ENCODE assay signal across 8 cellular contexts in genomic region chr10:101018600-101019439, GRCh38. TPM values are rescaled to one million over a fixed set of nuclear protein-coding genes. Genes with fewer than 3 reads are reported as not detected.
DNase-seq lines count a peak whose midpoint lies in the region; ATAC-seq, FAIRE-seq and TF ChIP-seq lines count a peak whose summit lies in the region.

No MANE protein-coding gene starts in this region.

- H3K4me3 Mint-ChIP-seq in dendritic cell treated with granulocyte-macrophage colony-stimulating factor and Interleukin-4, amounts not matched to agents 40 ng/mL and 50 ng/mL, for 4 days, result peak overlapping the region; percentile 41

- H3K27ac Mint-ChIP-seq in dendritic cell treated with granulocyte-macrophage colony-stimulating factor and Interleukin-4, amounts not matched to agents 40 ng/mL and 50 ng/mL, for 4 days, result peak overlapping the region; percentile 71

- peak; percentile 85 for TF ChIP-seq RAD21 in HepG2 (CRISPR knock-in tag; IDR thresholded peaks at IDR 0.05)

- intact Hi-C loops in dendritic cell treated with granulocyte-macrophage colony-stimulating factor and Interleukin-4, amounts not matched to agents 40 ng/mL and 50 ng/mL, for 4 days (cut with micrococcal nuclease), result loop anchor here (2.0 to 10.0 kb wide), 2 partner anchors 48 to 54 kb away; partner anchors contain the start of gene SEMA4G
- intact Hi-C loops in HepG2 (cut with micrococcal nuclease; ENCODE audit: unreplicated experiment), result loop anchor here (2.0 kb wide), 1 partner anchor 48 kb away; no protein-coding TSS in a partner anchor

- FAIRE-seq in HepG2 (lab: Jason Lieb, UNC), result no peak

- CTCF ChIA-PET in AG04450 (lab: Charles Lee) (interaction anchor here (0.6 to 6.6 kb wide), 25 partner anchors 11 to 739 kb away, joined by 3 to 271 read pairs (median 4); partner anchors contain the start of genes KAZALD1, LZTS2, PDZD7 and SFXN3), HepG2 (lab: Yijun Ruan, JAX; ENCODE audit: low intra/inter-chr PET ratio, low total read pairs) (interaction anchor here (1.1 to 2.1 kb wide), 2 partner anchors 22 to 48 kb away, joined by 3 to 7 read pairs; no protein-coding TSS in a partner anchor)

- peak; percentile 61 for ATAC-seq in GM18511 (IDR thresholded peaks at IDR 0.05; ENCODE audit: unreplicated experiment)
- ATAC-seq in HepG2, result peak; percentile 91
- no peak for ATAC-seq in GM21367 (IDR thresholded peaks at IDR 0.05; ENCODE audit: unreplicated experiment)

- H3K27me3 ChIP-seq in AG04450 (ENCODE audit: control insufficient read depth, insufficient read depth, low read length) (no peaks in the 10 kb centered on the region), HepG2 (ENCODE audit: control insufficient read depth in 1 of 2, insufficient read depth in 2 of 2, low read length in 2 of 2) (peaks cover 1 to 13% of the 10 kb centered on the region in 2 experiments; a peak in 2 of 5 replicates)

- no peaks in the 10 kb centered on the region for H3K79me2 ChIP-seq in HepG2 (ENCODE audit: insufficient read depth, low read length)

- H3K9ac ChIP-seq in HepG2 (ENCODE audit: insufficient read depth, low read depth, low read length), result peak overlapping the region; percentile 52

- peaks cover 33% of the 10 kb centered on the region for H3K27me3 Mint-ChIP-seq in dendritic cell treated with granulocyte-macrophage colony-stimulating factor and Interleukin-4, amounts not matched to agents 40 ng/mL and 50 ng/mL, for 4 days

- no peaks in the 10 kb centered on the region for H4K20me1 ChIP-seq in HepG2 (ENCODE audit: insufficient read depth, low read length)

- DNase-seq in AG04450 (ENCODE audit: low read depth, low spot score) (no peak), NCI-H460 (ENCODE audit: extremely low read depth, low read depth) (peak; percentile 79), HepG2 (ENCODE audit: low spot score) (peak; percentile 72)
- peak; percentile 74 for DNase-seq in activated CD4-positive, alpha-beta T cell treated with anti-CD3 and anti-CD28 coated beads, Interleukin-2, amount 50 U/mL, for 1 hour
- peak; percentile 47 to 83 (median 50) for DNase-seq in stimulated activated CD4-positive, alpha-beta T cell treated with anti-CD3 and anti-CD28 coated beads, TNF-alpha, amount 100 ng/mL, for 24 hours (ENCODE audit: low read depth in 3 of 3)

- H3K36me3 ChIP-seq in HepG2 (replicated peaks in 1 of 2; ENCODE audit: control insufficient read depth in 1 of 2, insufficient read depth in 2 of 2, low read length in 2 of 2), result no peaks in the 10 kb centered on the region

- no peaks in the 10 kb centered on the region for H3K9me3 Mint-ChIP-seq in dendritic cell treated with granulocyte-macrophage colony-stimulating factor and Interleukin-4, amounts not matched to agents 40 ng/mL and 50 ng/mL, for 4 days

- BruUV-seq in HepG2 (replicated peaks; lab: Mats Ljungman, UMichigan), result no TSS peak

- H3K4me3 ChIP-seq in AG04450 (ENCODE audit: low read depth, low read length), result no peak overlapping the region
- peak overlapping the region; percentile 25 to 69 (median 55); a peak in 5 of 6 replicates for H3K4me3 ChIP-seq in HepG2 (replicated peaks in 1 of 3; ENCODE audit: insufficient read depth in 1 of 3, low read depth in 2 of 3, low read length in 3 of 3)

- 13% methylated on average over 3 of the region's 45 CpGs for WGBS in HepG2 (ENCODE audit: low lambda C conversion rate)

- no peak overlapping the region for H2AFZ ChIP-seq in HepG2 (ENCODE audit: low read length)

- no peak for TF ChIP-seq POLR2A in HepG2 (IDR thresholded peaks at IDR 0.05; ENCODE audit: insufficient read depth in 1 of 2, low read depth in 2 of 2, low read length in 2 of 2)

- TF ChIP-seq CTCF in AG04450 (IDR thresholded peaks at IDR 0.05; ENCODE audit: low read depth, low read length), result peak; percentile 78
- peak; percentile 100 for TF ChIP-seq CTCF in HepG2 (CRISPR knock-in tag; IDR thresholded peaks at IDR 0.05)

- H3K4me1 ChIP-seq in HepG2 (ENCODE audit: insufficient read depth, low read length), result peaks cover 34% of the 10 kb centered on the region

- H3K27ac ChIP-seq in AG04450 (ENCODE audit: low read depth, low read length) (no peak overlapping the region), HepG2 (ENCODE audit: extremely low read length, insufficient read depth, low read length) (no peak overlapping the region)

- in situ Hi-C loops in HepG2 (cut with HindIII; ENCODE audit: extremely low pct_ligation_motif_present, low pct_unique_long_range_greater_than_20kb), result no loop called here

- H3K9me3 ChIP-seq in AG04450 (ENCODE audit: control insufficient read depth, insufficient read depth, low read length), result no peaks in the 10 kb centered on the region
- no peaks in the 10 kb centered on the region for H3K9me3 ChIP-seq in HepG2 (ENCODE audit: low read length)

- no peaks in the 10 kb centered on the region for H3K36me3 Mint-ChIP-seq in dendritic cell treated with granulocyte-macrophage colony-stimulating factor and Interleukin-4, amounts not matched to agents 40 ng/mL and 50 ng/mL, for 4 days (ENCODE audit: low read depth)

- TF ChIP-seq EP300 in HepG2 (IDR thresholded peaks at IDR 0.05; ENCODE audit: low read depth in 2 of 2, low read length in 2 of 2) (no peak), HepG2 (CRISPR knock-in tag; IDR thresholded peaks at IDR 0.05; ENCODE audit: borderline replicate concordance) (no peak)

- H3K4me2 ChIP-seq in HepG2 (ENCODE audit: low read depth, low read length), result peak overlapping the region; percentile 95

- POLR2A ChIA-PET in AG04450 (lab: Yijun Ruan, JAX), result interaction anchor here (1.0 to 1.5 kb wide), 5 partner anchors 13 to 483 kb away, joined by 3 to 4 read pairs (median 3); partner anchors contain the start of genes HIF1AN and KAZALD1
- POLR2A ChIA-PET in HepG2 (lab: Yijun Ruan, JAX), result interaction anchor here (0.9 to 6.0 kb wide), 12 partner anchors 10 to 49 kb away, joined by 3 to 56 read pairs (median 5); partner anchors contain the start of genes LZTS2, PDZD7 and SFXN3

- peaks cover 52% of the 10 kb centered on the region for H3K4me1 Mint-ChIP-seq in dendritic cell treated with granulocyte-macrophage colony-stimulating factor and Interleukin-4, amounts not matched to agents 40 ng/mL and 50 ng/mL, for 4 days (ENCODE audit: low read depth)

RNA-seq across cellular contexts. Expression of gene PDZD7, which starts 12.1 kb away (rescaled TPM):
- polyA plus RNA-seq in AG04450 (2011; rRNA removed), result 0.27 and 0.60 TPM in 2 replicates
- polyA minus RNA-seq in AG04450 (2011; rRNA and poly(A)+ RNA removed), result 0.26 and 0.37 TPM in 2 replicates
- total RNA-seq in NCI-H460 (2014; rRNA removed; shearing (Covaris generic)), result 0.52 and 0.55 TPM in 2 replicates
- 1.3 and 3.2 TPM in 2 replicates for polyA plus RNA-seq in NCI-H460 (2014; cell fraction: nucleus; rRNA removed)
- 0.60 and 0.73 TPM in 2 replicates for total RNA-seq in HepG2 (2016; rRNA removed; fragmentation: Illumina TruSeq; extraction: Trizol)
- 0.51 and 0.62 TPM in 2 replicates for total RNA-seq in HepG2 (2016; cell fraction: cytosol; rRNA removed; fragmentation: Illumina TruSeq; extraction: Trizol; ENCODE audit: low read depth)
- total RNA-seq in HepG2 (2016; cell fraction: insoluble cytoplasmic fraction; rRNA removed; fragmentation: Illumina TruSeq; extraction: Trizol), result 0.42 and 1.1 TPM in 2 replicates
- total RNA-seq in HepG2 (2016; cell fraction: membrane; rRNA removed; fragmentation: Illumina TruSeq; extraction: Trizol), result 0.40 and 0.65 TPM in 2 replicates
- 1.1 and 1.3 TPM in 2 replicates for total RNA-seq in HepG2 (2016; cell fraction: nucleus; rRNA removed; fragmentation: Illumina TruSeq; extraction: Trizol)
- 0.58 and 0.78 TPM in 2 replicates for polyA plus RNA-seq in HepG2 (2011; rRNA removed)
- 0.42 TPM in 2 replicates for polyA plus RNA-seq in HepG2 (2011; cell fraction: cytosol; rRNA removed)
- polyA plus RNA-seq in HepG2 (2011; cell fraction: nucleus; rRNA removed), result 3.9 and 4.2 TPM in 2 replicates
- 1.4 and 1.9 TPM in 2 replicates for polyA plus RNA-seq in HepG2 (2012)
- 0.14 and 0.16 TPM in 2 replicates for polyA plus RNA-seq in HepG2 (2016; cell fraction: cytosol; fragmentation: Illumina TruSeq; extraction: Trizol; ENCODE audit: low read depth)
- polyA plus RNA-seq in HepG2 (2016; cell fraction: insoluble cytoplasmic fraction; fragmentation: Illumina TruSeq; extraction: Trizol; ENCODE audit: low read depth), result 0.49 and 0.68 TPM in 2 replicates
- 0.29 and 0.30 TPM in 2 replicates for polyA plus RNA-seq in HepG2 (2016; cell fraction: membrane; fragmentation: Illumina TruSeq; extraction: Trizol; ENCODE audit: low read depth)
- polyA plus RNA-seq in HepG2 (2016; cell fraction: nucleus; fragmentation: Illumina TruSeq; extraction: Trizol; ENCODE audit: insufficient read depth, low read depth), result 1.2 and 1.4 TPM in 2 replicates
- polyA minus RNA-seq in HepG2 (2011; rRNA and poly(A)+ RNA removed; ENCODE audit: low replicate concordance), result 1.4 and 3.3 TPM in 2 replicates
- 0.49 TPM in 1 of 2 replicates, not detected in the other for polyA minus RNA-seq in HepG2 (2011; cell fraction: cytosol; rRNA and poly(A)+ RNA removed)
- polyA minus RNA-seq in HepG2 (2011; cell fraction: nucleus; rRNA and poly(A)+ RNA removed), result 1.2 and 1.3 TPM in 2 replicates

RNA-seq across cellular contexts. Expression of gene SFXN3, which starts 12.2 kb away (rescaled TPM):
- polyA plus RNA-seq in AG04450 (2011; rRNA removed), result 77.8 and 87.0 TPM in 2 replicates
- polyA minus RNA-seq in AG04450 (2011; rRNA and poly(A)+ RNA removed), result 106 and 126 TPM in 2 replicates
- 50.5 and 52.6 TPM in 2 replicates for total RNA-seq in NCI-H460 (2014; rRNA removed; shearing (Covaris generic))
- polyA plus RNA-seq in NCI-H460 (2014; cell fraction: nucleus; rRNA removed), result 206 TPM in 2 replicates
- 11.9 and 16.8 TPM in 2 replicates for total RNA-seq in HepG2 (2016; rRNA removed; fragmentation: Illumina TruSeq; extraction: Trizol)
- 2.4 and 4.1 TPM in 2 replicates for total RNA-seq in HepG2 (2016; cell fraction: cytosol; rRNA removed; fragmentation: Illumina TruSeq; extraction: Trizol; ENCODE audit: low read depth)
- 10.6 and 15.0 TPM in 2 replicates for total RNA-seq in HepG2 (2016; cell fraction: insoluble cytoplasmic fraction; rRNA removed; fragmentation: Illumina TruSeq; extraction: Trizol)
- 9.3 and 10.0 TPM in 2 replicates for total RNA-seq in HepG2 (2016; cell fraction: membrane; rRNA removed; fragmentation: Illumina TruSeq; extraction: Trizol)
- total RNA-seq in HepG2 (2016; cell fraction: nucleus; rRNA removed; fragmentation: Illumina TruSeq; extraction: Trizol), result 18.9 and 21.6 TPM in 2 replicates
- 71.5 and 86.1 TPM in 2 replicates for polyA plus RNA-seq in HepG2 (2011; rRNA removed)
- polyA plus RNA-seq in HepG2 (2011; cell fraction: cytosol; rRNA removed), result 38.5 and 39.6 TPM in 2 replicates
- polyA plus RNA-seq in HepG2 (2011; cell fraction: nucleus; rRNA removed), result 337 and 354 TPM in 2 replicates
- polyA plus RNA-seq in HepG2 (2012), result 24.0 and 38.4 TPM in 2 replicates
- 3.0 and 4.5 TPM in 2 replicates for polyA plus RNA-seq in HepG2 (2016; cell fraction: cytosol; fragmentation: Illumina TruSeq; extraction: Trizol; ENCODE audit: low read depth)
- polyA plus RNA-seq in HepG2 (2016; cell fraction: insoluble cytoplasmic fraction; fragmentation: Illumina TruSeq; extraction: Trizol; ENCODE audit: low read depth), result 14.7 and 15.8 TPM in 2 replicates
- 9.2 and 10.1 TPM in 2 replicates for polyA plus RNA-seq in HepG2 (2016; cell fraction: membrane; fragmentation: Illumina TruSeq; extraction: Trizol; ENCODE audit: low read depth)
- polyA plus RNA-seq in HepG2 (2016; cell fraction: nucleus; fragmentation: Illumina TruSeq; extraction: Trizol; ENCODE audit: insufficient read depth, low read depth), result 49.5 and 57.7 TPM in 2 replicates
- polyA minus RNA-seq in HepG2 (2011; rRNA and poly(A)+ RNA removed; ENCODE audit: low replicate concordance), result 78.6 and 219 TPM in 2 replicates
- 20.9 and 30.7 TPM in 2 replicates for polyA minus RNA-seq in HepG2 (2011; cell fraction: cytosol; rRNA and poly(A)+ RNA removed)
- 46.2 and 58.2 TPM in 2 replicates for polyA minus RNA-seq in HepG2 (2011; cell fraction: nucleus; rRNA and poly(A)+ RNA removed)

RNA-seq across cellular contexts. Expression of gene LZTS2, which starts 19.2 kb away (rescaled TPM):
- polyA plus RNA-seq in AG04450 (2011; rRNA removed), result 33.3 and 54.3 TPM in 2 replicates
- 37.5 and 58.6 TPM in 2 replicates for polyA minus RNA-seq in AG04450 (2011; rRNA and poly(A)+ RNA removed)
- total RNA-seq in NCI-H460 (2014; rRNA removed; shearing (Covaris generic)), result 49.2 and 51.6 TPM in 2 replicates
- 163 and 176 TPM in 2 replicates for polyA plus RNA-seq in NCI-H460 (2014; cell fraction: nucleus; rRNA removed)
- 60.7 and 65.6 TPM in 2 replicates for total RNA-seq in HepG2 (2016; rRNA removed; fragmentation: Illumina TruSeq; extraction: Trizol)
- 18.8 and 19.1 TPM in 2 replicates for total RNA-seq in HepG2 (2016; cell fraction: cytosol; rRNA removed; fragmentation: Illumina TruSeq; extraction: Trizol; ENCODE audit: low read depth)
- total RNA-seq in HepG2 (2016; cell fraction: insoluble cytoplasmic fraction; rRNA removed; fragmentation: Illumina TruSeq; extraction: Trizol), result 46.9 and 70.8 TPM in 2 replicates
- total RNA-seq in HepG2 (2016; cell fraction: membrane; rRNA removed; fragmentation: Illumina TruSeq; extraction: Trizol), result 50.4 and 56.7 TPM in 2 replicates
- 40.4 and 47.3 TPM in 2 replicates for total RNA-seq in HepG2 (2016; cell fraction: nucleus; rRNA removed; fragmentation: Illumina TruSeq; extraction: Trizol)
- polyA plus RNA-seq in HepG2 (2011; rRNA removed), result 43.6 and 59.7 TPM in 2 replicates
- 25.3 and 50.1 TPM in 2 replicates for polyA plus RNA-seq in HepG2 (2011; cell fraction: cytosol; rRNA removed)
- 161 and 196 TPM in 2 replicates for polyA plus RNA-seq in HepG2 (2011; cell fraction: nucleus; rRNA removed)
- 24.4 and 29.3 TPM in 2 replicates for polyA plus RNA-seq in HepG2 (2012)
- 14.3 and 15.4 TPM in 2 replicates for polyA plus RNA-seq in HepG2 (2016; cell fraction: cytosol; fragmentation: Illumina TruSeq; extraction: Trizol; ENCODE audit: low read depth)
- polyA plus RNA-seq in HepG2 (2016; cell fraction: insoluble cytoplasmic fraction; fragmentation: Illumina TruSeq; extraction: Trizol; ENCODE audit: low read depth), result 44.9 and 56.6 TPM in 2 replicates
- polyA plus RNA-seq in HepG2 (2016; cell fraction: membrane; fragmentation: Illumina TruSeq; extraction: Trizol; ENCODE audit: low read depth), result 34.1 and 38.8 TPM in 2 replicates
- 112 and 124 TPM in 2 replicates for polyA plus RNA-seq in HepG2 (2016; cell fraction: nucleus; fragmentation: Illumina TruSeq; extraction: Trizol; ENCODE audit: insufficient read depth, low read depth)
- polyA minus RNA-seq in HepG2 (2011; rRNA and poly(A)+ RNA removed; ENCODE audit: low replicate concordance), result 19.0 and 76.7 TPM in 2 replicates
- 27.9 and 32.8 TPM in 2 replicates for polyA minus RNA-seq in HepG2 (2011; cell fraction: cytosol; rRNA and poly(A)+ RNA removed)
- 19.3 and 19.8 TPM in 2 replicates for polyA minus RNA-seq in HepG2 (2011; cell fraction: nucleus; rRNA and poly(A)+ RNA removed)

RNA-seq across cellular contexts. Expression of gene TWNK, which starts 31.5 kb away (rescaled TPM):
- 4.3 and 6.9 TPM in 2 replicates for polyA plus RNA-seq in AG04450 (2011; rRNA removed)
- polyA minus RNA-seq in AG04450 (2011; rRNA and poly(A)+ RNA removed), result 5.5 and 7.8 TPM in 2 replicates
- total RNA-seq in NCI-H460 (2014; rRNA removed; shearing (Covaris generic)), result 14.3 and 19.9 TPM in 2 replicates
- 14.9 and 31.6 TPM in 2 replicates for polyA plus RNA-seq in NCI-H460 (2014; cell fraction: nucleus; rRNA removed)
- total RNA-seq in HepG2 (2016; rRNA removed; fragmentation: Illumina TruSeq; extraction: Trizol), result 16.5 and 21.9 TPM in 2 replicates
- 3.7 and 4.5 TPM in 2 replicates for total RNA-seq in HepG2 (2016; cell fraction: cytosol; rRNA removed; fragmentation: Illumina TruSeq; extraction: Trizol; ENCODE audit: low read depth)
- total RNA-seq in HepG2 (2016; cell fraction: insoluble cytoplasmic fraction; rRNA removed; fragmentation: Illumina TruSeq; extraction: Trizol), result 18.6 and 19.4 TPM in 2 replicates
- 11.4 and 11.5 TPM in 2 replicates for total RNA-seq in HepG2 (2016; cell fraction: membrane; rRNA removed; fragmentation: Illumina TruSeq; extraction: Trizol)
- 13.4 and 14.8 TPM in 2 replicates for total RNA-seq in HepG2 (2016; cell fraction: nucleus; rRNA removed; fragmentation: Illumina TruSeq; extraction: Trizol)
- 10.7 and 14.1 TPM in 2 replicates for polyA plus RNA-seq in HepG2 (2011; rRNA removed)
- polyA plus RNA-seq in HepG2 (2011; cell fraction: cytosol; rRNA removed), result 10.2 and 12.5 TPM in 2 replicates
- 17.6 and 19.3 TPM in 2 replicates for polyA plus RNA-seq in HepG2 (2011; cell fraction: nucleus; rRNA removed)
- polyA plus RNA-seq in HepG2 (2012), result 16.5 and 20.2 TPM in 2 replicates
- polyA plus RNA-seq in HepG2 (2016; cell fraction: cytosol; fragmentation: Illumina TruSeq; extraction: Trizol; ENCODE audit: low read depth), result 2.6 and 3.0 TPM in 2 replicates
- 22.1 and 23.7 TPM in 2 replicates for polyA plus RNA-seq in HepG2 (2016; cell fraction: insoluble cytoplasmic fraction; fragmentation: Illumina TruSeq; extraction: Trizol; ENCODE audit: low read depth)
- 8.2 and 8.4 TPM in 2 replicates for polyA plus RNA-seq in HepG2 (2016; cell fraction: membrane; fragmentation: Illumina TruSeq; extraction: Trizol; ENCODE audit: low read depth)
- 39.8 and 46.5 TPM in 2 replicates for polyA plus RNA-seq in HepG2 (2016; cell fraction: nucleus; fragmentation: Illumina TruSeq; extraction: Trizol; ENCODE audit: insufficient read depth, low read depth)
- polyA minus RNA-seq in HepG2 (2011; rRNA and poly(A)+ RNA removed; ENCODE audit: low replicate concordance), result 12.7 and 32.5 TPM in 2 replicates
- 4.7 and 5.5 TPM in 2 replicates for polyA minus RNA-seq in HepG2 (2011; cell fraction: cytosol; rRNA and poly(A)+ RNA removed)
- 14.2 and 14.9 TPM in 2 replicates for polyA minus RNA-seq in HepG2 (2011; cell fraction: nucleus; rRNA and poly(A)+ RNA removed)

RNA-seq across cellular contexts. Expression of gene MRPL43, which starts 31.5 kb away (rescaled TPM):
- polyA plus RNA-seq in AG04450 (2011; rRNA removed) (72.3 and 88.0 TPM in 2 replicates), HepG2 (2011; rRNA removed) (73.7 and 79.1 TPM in 2 replicates)
- polyA minus RNA-seq in AG04450 (2011; rRNA and poly(A)+ RNA removed), result 14.0 and 20.0 TPM in 2 replicates
- total RNA-seq in NCI-H460 (2014; rRNA removed; shearing (Covaris generic)), result 72.4 and 78.9 TPM in 2 replicates
- 125 and 166 TPM in 2 replicates for polyA plus RNA-seq in NCI-H460 (2014; cell fraction: nucleus; rRNA removed)
- total RNA-seq in HepG2 (2016; rRNA removed; fragmentation: Illumina TruSeq; extraction: Trizol), result 68.8 and 71.0 TPM in 2 replicates
- 32.4 and 32.8 TPM in 2 replicates for total RNA-seq in HepG2 (2016; cell fraction: cytosol; rRNA removed; fragmentation: Illumina TruSeq; extraction: Trizol; ENCODE audit: low read depth)
- total RNA-seq in HepG2 (2016; cell fraction: insoluble cytoplasmic fraction; rRNA removed; fragmentation: Illumina TruSeq; extraction: Trizol), result 65.7 and 69.8 TPM in 2 replicates
- total RNA-seq in HepG2 (2016; cell fraction: membrane; rRNA removed; fragmentation: Illumina TruSeq; extraction: Trizol), result 46.1 and 51.6 TPM in 2 replicates
- total RNA-seq in HepG2 (2016; cell fraction: nucleus; rRNA removed; fragmentation: Illumina TruSeq; extraction: Trizol), result 31.2 and 37.2 TPM in 2 replicates
- 71.0 and 107 TPM in 2 replicates for polyA plus RNA-seq in HepG2 (2011; cell fraction: cytosol; rRNA removed)
- polyA plus RNA-seq in HepG2 (2011; cell fraction: nucleus; rRNA removed), result 91.9 and 106 TPM in 2 replicates
- 53.0 and 55.5 TPM in 2 replicates for polyA plus RNA-seq in HepG2 (2012)
- polyA plus RNA-seq in HepG2 (2016; cell fraction: cytosol; fragmentation: Illumina TruSeq; extraction: Trizol; ENCODE audit: low read depth), result 35.2 and 41.6 TPM in 2 replicates
- polyA plus RNA-seq in HepG2 (2016; cell fraction: insoluble cytoplasmic fraction; fragmentation: Illumina TruSeq; extraction: Trizol; ENCODE audit: low read depth), result 87.4 and 92.0 TPM in 2 replicates
- 50.3 and 58.0 TPM in 2 replicates for polyA plus RNA-seq in HepG2 (2016; cell fraction: membrane; fragmentation: Illumina TruSeq; extraction: Trizol; ENCODE audit: low read depth)
- polyA plus RNA-seq in HepG2 (2016; cell fraction: nucleus; fragmentation: Illumina TruSeq; extraction: Trizol; ENCODE audit: insufficient read depth, low read depth), result 72.1 and 80.1 TPM in 2 replicates
- polyA minus RNA-seq in HepG2 (2011; rRNA and poly(A)+ RNA removed; ENCODE audit: low replicate concordance), result 42.1 and 55.4 TPM in 2 replicates
- 21.1 and 28.5 TPM in 2 replicates for polyA minus RNA-seq in HepG2 (2011; cell fraction: cytosol; rRNA and poly(A)+ RNA removed)
- polyA minus RNA-seq in HepG2 (2011; cell fraction: nucleus; rRNA and poly(A)+ RNA removed), result 14.3 and 15.8 TPM in 2 replicates
